ENCODE assay signal across 1 cellular context in genomic region chr10:70843776-70844489, GRCh38.
TF ChIP-seq lines count a peak whose summit lies in the region.

No MANE protein-coding gene starts in this region.

TF ChIP-seq in HEK293, 187 proteins besides CTCF, POLR2A, EP300 and RAD21 (continued from another document):
- no peak for TF ChIP-seq ZNF37A (tag by site-specific recombination; IDR thresholded peaks at IDR 0.05)
- TF ChIP-seq TRIM28 (IDR thresholded peaks at IDR 0.05; ENCODE audit: borderline replicate concordance, low read length): no peak
- no peak for TF ChIP-seq ZFP37 (tag by site-specific recombination; IDR thresholded peaks at IDR 0.05)
